ENCODE assay signal across 19 cellular contexts in the genomic region with DNA sequence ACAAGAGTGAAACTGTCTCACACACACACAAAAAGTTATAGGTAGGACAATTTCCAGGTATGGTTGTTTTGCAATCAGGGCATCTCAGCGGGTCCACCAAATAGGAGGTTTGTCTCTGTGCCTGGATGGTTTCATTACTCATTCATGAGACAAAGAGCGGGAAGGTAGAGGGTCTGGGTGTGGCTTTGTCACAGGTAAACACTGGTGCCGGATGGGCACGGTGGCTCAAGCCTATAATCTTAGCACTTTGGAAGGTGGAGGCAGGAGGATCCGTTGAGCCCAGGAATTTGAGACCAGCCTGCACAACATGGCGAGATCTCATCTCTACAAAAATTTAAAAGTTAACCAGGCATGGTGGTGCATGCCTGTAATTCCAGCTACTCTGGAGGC. TPM values are rescaled to one million over a fixed set of nuclear protein-coding genes. Genes with fewer than 3 reads are reported as not detected.
"Had no signal": no experiment of that assay in that cellular context is flagged by ENCODE, and none has a peak within 500 bp of the region (broad histone marks: within the 10 kb centered on the region; RNA-seq: fewer than 3 reads in every experiment).

No MANE protein-coding gene starts in this region.

- DNase-seq: activated B cell treated with CpG ODN at 0.5 μM for 24 hours; activated CD4-positive, alpha-beta T cell treated with anti-CD3 and anti-CD28 coated beads for 48 hours; activated CD8-positive, alpha-beta T cell treated with anti-CD3 and anti-CD28 coated beads for 36 hours; activated T-cell treated with anti-CD3 and anti-CD28 coated beads, Interleukin-2, amount 50 U/mL, for 48 hours; caudate nucleus; esophagus squamous epithelium; hippocampal formation; kidney; left ventricle myocardium inferior; small intestine; stimulated activated naive CD8-positive, alpha-beta T cell treated with anti-CD3 and anti-CD28 coated beads, Interleukin-15, amount 100 ng/mL, for 72 hours; T-helper 2 cell had no signal

- H3K36me3 ChIP-seq: esophagus squamous epithelium, left ventricle myocardium inferior, right atrium auricular region, upper lobe of left lung had no signal

- ATAC-seq: activated CD8-positive, alpha-beta T cell treated with anti-CD3 and anti-CD28 coated beads for 36 hours; natural killer cell treated with Interleukin-12 subunit alpha and Interleukin-12 subunit beta and Interleukin-15 and Interleukin-18, amount 100 ng/mL, for 72 hours; stimulated activated naive CD8-positive, alpha-beta T cell treated with anti-CD3 and anti-CD28 coated beads, Interleukin-15, amount 100 ng/mL, for 72 hours had no signal

- H3K4me1 Mint-ChIP-seq: activated naive CD4-positive, alpha-beta T cell treated with anti-CD3 and anti-CD28 coated beads, Interleukin-2, amount 50 U/mL, for 24 hours; stimulated activated naive CD8-positive, alpha-beta T cell treated with anti-CD3 and anti-CD28 coated beads, Interleukin-15, amount 100 ng/mL, for 72 hours had no signal

- H3K27me3 ChIP-seq: esophagus squamous epithelium, right atrium auricular region, upper lobe of left lung had no signal

- H3K9me3 ChIP-seq: esophagus squamous epithelium, left ventricle myocardium inferior, right atrium auricular region, upper lobe of left lung had no signal

- H3K27me3 Mint-ChIP-seq: activated B cell treated with CpG ODN at 0.5 μM for 24 hours; activated CD8-positive, alpha-beta T cell treated with anti-CD3 and anti-CD28 coated beads for 36 hours; activated naive CD4-positive, alpha-beta T cell treated with anti-CD3 and anti-CD28 coated beads, Interleukin-2, amount 50 U/mL, for 24 hours; memory B cell; natural killer cell treated with Interleukin-12 subunit alpha and Interleukin-12 subunit beta and Interleukin-15 and Interleukin-18, amount 100 ng/mL, for 72 hours; stimulated activated naive CD8-positive, alpha-beta T cell treated with anti-CD3 and anti-CD28 coated beads, Interleukin-15, amount 100 ng/mL, for 72 hours had no signal

- H3K4me3 ChIP-seq: esophagus squamous epithelium, left ventricle myocardium inferior, right atrium auricular region, upper lobe of left lung had no signal

- H3K27ac Mint-ChIP-seq: activated B cell treated with CpG ODN at 0.5 μM for 24 hours; activated CD8-positive, alpha-beta T cell treated with anti-CD3 and anti-CD28 coated beads for 36 hours; activated naive CD4-positive, alpha-beta T cell treated with anti-CD3 and anti-CD28 coated beads, Interleukin-2, amount 50 U/mL, for 24 hours; memory B cell; natural killer cell treated with Interleukin-12 subunit alpha and Interleukin-12 subunit beta and Interleukin-15 and Interleukin-18, amount 100 ng/mL, for 72 hours; stimulated activated naive CD8-positive, alpha-beta T cell treated with anti-CD3 and anti-CD28 coated beads, Interleukin-15, amount 100 ng/mL, for 72 hours had no signal

- H3K36me3 Mint-ChIP-seq: memory B cell; natural killer cell treated with Interleukin-12 subunit alpha and Interleukin-12 subunit beta and Interleukin-15 and Interleukin-18, amount 100 ng/mL, for 72 hours had no signal

- H3K9me3 Mint-ChIP-seq: activated B cell treated with CpG ODN at 0.5 μM for 24 hours; activated CD8-positive, alpha-beta T cell treated with anti-CD3 and anti-CD28 coated beads for 36 hours; activated naive CD4-positive, alpha-beta T cell treated with anti-CD3 and anti-CD28 coated beads, Interleukin-2, amount 50 U/mL, for 24 hours; memory B cell; natural killer cell treated with Interleukin-12 subunit alpha and Interleukin-12 subunit beta and Interleukin-15 and Interleukin-18, amount 100 ng/mL, for 72 hours; stimulated activated naive CD8-positive, alpha-beta T cell treated with anti-CD3 and anti-CD28 coated beads, Interleukin-15, amount 100 ng/mL, for 72 hours had no signal

- H3K4me3 Mint-ChIP-seq: activated B cell treated with CpG ODN at 0.5 μM for 24 hours; activated CD8-positive, alpha-beta T cell treated with anti-CD3 and anti-CD28 coated beads for 36 hours; activated naive CD4-positive, alpha-beta T cell treated with anti-CD3 and anti-CD28 coated beads, Interleukin-2, amount 50 U/mL, for 24 hours; memory B cell; natural killer cell treated with Interleukin-12 subunit alpha and Interleukin-12 subunit beta and Interleukin-15 and Interleukin-18, amount 100 ng/mL, for 72 hours; stimulated activated naive CD8-positive, alpha-beta T cell treated with anti-CD3 and anti-CD28 coated beads, Interleukin-15, amount 100 ng/mL, for 72 hours had no signal

- H3K27ac ChIP-seq: left ventricle myocardium inferior, right atrium auricular region, upper lobe of left lung had no signal

RNA-seq across cellular contexts. Expression of a gene that starts 16.3 kb away (rescaled TPM):
- total RNA-seq: activated B cell treated with CpG ODN at 0.5 μM for 24 hours; fibroblast of villous mesenchyme; kidney; left ventricle myocardium inferior; natural killer cell treated with Interleukin-12 subunit alpha and Interleukin-12 subunit beta and Interleukin-15 and Interleukin-18, amount 100 ng/mL, for 72 hours; right atrium auricular region; temporal lobe had no signal
- polyA plus RNA-seq: small intestine had no signal
